Comparison of ENCODE assay signal across 9 cellular contexts in the genomic region with DNA sequence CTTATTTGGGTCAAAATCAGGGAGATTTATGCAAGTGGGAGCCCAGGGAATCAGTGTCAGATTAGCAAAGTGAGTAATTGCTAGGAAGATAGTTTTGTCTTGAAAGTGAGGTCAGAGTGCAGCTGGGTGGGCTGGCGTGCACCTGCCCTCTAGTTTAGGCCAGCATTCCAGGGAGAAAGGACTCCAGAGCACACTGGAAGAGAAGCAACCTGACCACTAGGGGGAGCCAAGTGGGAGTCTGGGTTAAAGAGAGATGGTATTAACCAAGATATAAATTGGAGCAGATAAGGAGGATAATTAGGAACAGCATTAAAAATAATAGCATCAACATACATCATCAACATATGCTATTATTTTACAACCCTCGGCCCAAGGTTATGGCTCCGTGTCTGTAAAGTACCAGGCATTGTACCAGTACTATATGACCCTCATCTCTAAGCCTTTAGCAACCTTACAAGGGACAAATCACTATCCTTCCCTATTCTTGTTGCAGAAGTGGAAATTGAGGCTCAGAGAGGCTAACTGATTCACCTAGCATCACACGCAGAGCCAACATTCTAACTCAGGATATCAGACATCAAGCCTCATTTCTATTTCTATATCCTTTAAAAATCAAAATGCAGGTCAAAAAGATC. TPM values are rescaled to one million over a fixed set of nuclear protein-coding genes. Genes with fewer than 3 reads are reported as not detected.
DNase-seq lines count a peak whose midpoint lies in the region; ATAC-seq and TF ChIP-seq lines count a peak whose summit lies in the region.
"Had no signal": no experiment of that assay in that cellular context is flagged by ENCODE, and none has a peak within 500 bp of the region (broad histone marks: within the 10 kb centered on the region; RNA-seq: fewer than 3 reads in every experiment).

No MANE protein-coding gene starts in this region.

- no peaks in the 10 kb centered on the region for H3F3A ChIP-seq in SK-N-SH (replicated peaks; ENCODE audit: insufficient read depth)

- no peak overlapping the region for H3K4me3 Mint-ChIP-seq in activated naive CD4-positive, alpha-beta T cell treated with anti-CD3 and anti-CD28 coated beads for 36 hours
- no peak overlapping the region for H3K4me3 Mint-ChIP-seq in type B pancreatic cell
- H3K4me3 Mint-ChIP-seq: activated naive CD8-positive, alpha-beta T cell had no signal

- intact Hi-C loops in activated naive CD4-positive, alpha-beta T cell treated with anti-CD3 and anti-CD28 coated beads for 36 hours (cut with micrococcal nuclease) = no loop called here

- POLR2A ChIA-PET in SK-N-SH (lab: Yijun Ruan, JAX) = no interaction called here

- no peak for ATAC-seq in GM21723 (IDR thresholded peaks at IDR 0.05; ENCODE audit: unreplicated experiment)
- ATAC-seq in HG02642 (IDR thresholded peaks at IDR 0.05; ENCODE audit: poor library complexity, unreplicated experiment) = no peak

- CTCF ChIA-PET in activated naive CD4-positive, alpha-beta T cell treated with anti-CD3 and anti-CD28 coated beads for 36 hours (lab: Charles Lee) = interaction anchor here (0.6 to 1.6 kb wide), 3 partner anchors 13 to 339 kb away, joined by 3 to 5 read pairs (median 3); no protein-coding TSS in a partner anchor
- CTCF ChIA-PET in SK-N-SH (lab: Yijun Ruan, JAX) = interaction anchor here (0.8 to 8.5 kb wide), 6 partner anchors 10 to 43 kb away, joined by 3 to 46 read pairs (median 4); no protein-coding TSS in a partner anchor

- H3K9me3 Mint-ChIP-seq in activated naive CD4-positive, alpha-beta T cell treated with anti-CD3 and anti-CD28 coated beads for 36 hours = no peaks in the 10 kb centered on the region
- no peaks in the 10 kb centered on the region for H3K9me3 Mint-ChIP-seq in type B pancreatic cell

- no peak overlapping the region for H3K4me2 ChIP-seq in SK-N-SH

- H2AFZ ChIP-seq in SK-N-SH (ENCODE audit: low read depth) = no peak overlapping the region

- peak; percentile 39 for DNase-seq in activated naive CD4-positive, alpha-beta T cell treated with anti-CD3 and anti-CD28 coated beads for 36 hours
- no peak for DNase-seq in activated naive CD4-positive, alpha-beta T cell (lab: John Stamatoyannopoulos, UW)
- peak; percentile 57 for DNase-seq in M059J (ENCODE audit: low read depth)
- peak; percentile 43 for DNase-seq in SK-N-SH
- peak; percentile 11 for DNase-seq in foreskin melanocyte
- DNase-seq in type B pancreatic cell (ENCODE audit: extremely low spot score, unreplicated experiment) = no peak

- H3K36me3 Mint-ChIP-seq in activated naive CD4-positive, alpha-beta T cell treated with anti-CD3 and anti-CD28 coated beads for 36 hours (ENCODE audit: low read depth) = no peaks in the 10 kb centered on the region
- H3K36me3 Mint-ChIP-seq in type B pancreatic cell = no peaks in the 10 kb centered on the region
- H3K36me3 Mint-ChIP-seq: activated naive CD8-positive, alpha-beta T cell had no signal

- no peak overlapping the region for H3K9ac ChIP-seq in SK-N-SH

- no peak for TF ChIP-seq EP300 in SK-N-SH (IDR thresholded peaks at IDR 0.05; ENCODE audit: borderline replicate concordance in 1 of 2, low read depth in 1 of 2, low read length in 1 of 2)

- H3K27ac Mint-ChIP-seq in activated naive CD4-positive, alpha-beta T cell treated with anti-CD3 and anti-CD28 coated beads for 36 hours = no peak overlapping the region
- no peak overlapping the region for H3K27ac Mint-ChIP-seq in type B pancreatic cell
- H3K27ac Mint-ChIP-seq: activated naive CD8-positive, alpha-beta T cell had no signal

- H3K4me1 Mint-ChIP-seq in activated naive CD4-positive, alpha-beta T cell treated with anti-CD3 and anti-CD28 coated beads for 36 hours (ENCODE audit: low read depth) = no peaks in the 10 kb centered on the region
- H3K4me1 Mint-ChIP-seq in type B pancreatic cell (ENCODE audit: unreplicated experiment) = no peaks in the 10 kb centered on the region

- peaks cover 16% of the 10 kb centered on the region for H3K27me3 Mint-ChIP-seq in activated naive CD4-positive, alpha-beta T cell treated with anti-CD3 and anti-CD28 coated beads for 36 hours (ENCODE audit: low read depth)
- peaks cover 3% of the 10 kb centered on the region for H3K27me3 Mint-ChIP-seq in type B pancreatic cell

- H3K9me3 ChIP-seq in SK-N-SH = no peaks in the 10 kb centered on the region

- no peaks in the 10 kb centered on the region for H3K9me2 ChIP-seq in SK-N-SH

- peak; percentile 35; the same call in 1 of the 2 replicates for TF ChIP-seq RAD21 in SK-N-SH (IDR thresholded peaks at IDR 0.05; ENCODE audit: low read length)

- no peaks in the 10 kb centered on the region for H3K79me2 ChIP-seq in SK-N-SH (ENCODE audit: insufficient read depth)

- WGBS in SK-N-SH (ENCODE audit: low lambda C conversion rate) = 62% methylated on average over 4 of the region's 4 CpGs

- TF ChIP-seq CTCF in SK-N-SH (IDR thresholded peaks at IDR 0.05) (peak; percentile 69), type B pancreatic cell (conservative IDR thresholded peaks at IDR 0.05) (peak; percentile 76)

- H4K20me1 ChIP-seq in SK-N-SH (ENCODE audit: insufficient read depth) = no peaks in the 10 kb centered on the region

- no peak overlapping the region for H3K27ac ChIP-seq in SK-N-SH (ENCODE audit: low read depth in 2 of 2, low read length in 1 of 2)

- no peaks in the 10 kb centered on the region for H3K27me3 ChIP-seq in SK-N-SH (ENCODE audit: insufficient read depth)

- peaks cover 0 to 12% of the 10 kb centered on the region in 2 experiments; a peak in 2 of 4 replicates for H3K4me1 ChIP-seq in SK-N-SH (ENCODE audit: control insufficient read depth in 1 of 2, insufficient read depth in 2 of 2, low read depth in 1 of 2, low read length in 1 of 2)

- H3K36me3 ChIP-seq in SK-N-SH (replicated peaks in 1 of 2; ENCODE audit: control insufficient read depth in 1 of 2, insufficient read depth in 2 of 2, low read length in 1 of 2) = no peaks in the 10 kb centered on the region

- H3K4me3 ChIP-seq in SK-N-SH (ENCODE audit: low read depth in 2 of 2, low read length in 1 of 2) = no peak overlapping the region

TF ChIP-seq in SK-N-SH, 30 proteins besides CTCF, POLR2A, EP300 and RAD21:
- TF ChIP-seq RFX5 (IDR thresholded peaks at IDR 0.05; ENCODE audit: low read length) = no peak
- TF ChIP-seq TEAD4 (IDR thresholded peaks at IDR 0.05; ENCODE audit: borderline replicate concordance, insufficient read depth) = no peak
- TF ChIP-seq EZH2phosphoT487 (IDR thresholded peaks at IDR 0.05; ENCODE audit: borderline replicate concordance, low read depth) = no peak
- no peak for TF ChIP-seq USF1 (IDR thresholded peaks at IDR 0.05; ENCODE audit: borderline replicate concordance, low read depth)
- no peak for TF ChIP-seq FOXJ3 (CRISPR knock-in tag; IDR thresholded peaks at IDR 0.05)
- no peak for TF ChIP-seq MXI1 (IDR thresholded peaks at IDR 0.05; ENCODE audit: low read depth, low read length)
- TF ChIP-seq RXRA (IDR thresholded peaks at IDR 0.05; ENCODE audit: borderline replicate concordance, low read depth) = no peak
- TF ChIP-seq JUND (IDR thresholded peaks at IDR 0.05) = no peak
- no peak for TF ChIP-seq RCOR1 (IDR thresholded peaks at IDR 0.05; ENCODE audit: low read length)
- TF ChIP-seq TAF1 (IDR thresholded peaks at IDR 0.05; ENCODE audit: borderline replicate concordance, low read depth, low read length) = no peak
- no peak for TF ChIP-seq NFIC (IDR thresholded peaks at IDR 0.05; ENCODE audit: borderline replicate concordance)
- TF ChIP-seq FOXM1 (IDR thresholded peaks at IDR 0.05; ENCODE audit: low read depth) = no peak

RNA-seq across cellular contexts. Expression of gene SLC2A10, which starts 57.8 kb away (rescaled TPM):
- total RNA-seq in activated naive CD4-positive, alpha-beta T cell treated with anti-CD3 and anti-CD28 coated beads for 36 hours = not detected
- total RNA-seq in M059J (2014; rRNA removed; shearing (Covaris generic)) = 27.6 and 28.5 TPM in 2 replicates
- 12.6 and 14.1 TPM in 2 replicates for polyA plus RNA-seq in SK-N-SH (2012; rRNA removed)
- polyA plus RNA-seq in SK-N-SH (2012; cell fraction: cytosol; rRNA removed) = 8.9 and 10.7 TPM in 2 replicates
- 13.8 and 17.0 TPM in 2 replicates for polyA plus RNA-seq in SK-N-SH (2012; cell fraction: nucleus; rRNA removed)
- 12.3 and 15.8 TPM in 2 replicates for total RNA-seq in type B pancreatic cell (ENCODE audit: low replicate concordance)

Comparison
In these comparisons a context has a peak if more than half of its experiments do, and no peak if none do; other contexts are left out.
1. DNase-seq: peak in activated naive CD4-positive, alpha-beta T cell treated with anti-CD3 and anti-CD28 coated beads for 36 hours (single experiment), M059J (single experiment), SK-N-SH (single experiment) and foreskin melanocyte (single experiment); none in activated naive CD4-positive, alpha-beta T cell (0 of 4) and type B pancreatic cell (single experiment).
2. RNA of gene SLC2A10, which starts 57.8 kb away (total RNA-seq): 27.6 to 28.5 TPM in M059J and 12.3 to 15.8 TPM in type B pancreatic cell; not detected in activated naive CD4-positive, alpha-beta T cell treated with anti-CD3 and anti-CD28 coated beads for 36 hours; every median in the first group is over 10 times any median in the second.